ENCODE assay signal across 16 cellular contexts in the genomic region with DNA sequence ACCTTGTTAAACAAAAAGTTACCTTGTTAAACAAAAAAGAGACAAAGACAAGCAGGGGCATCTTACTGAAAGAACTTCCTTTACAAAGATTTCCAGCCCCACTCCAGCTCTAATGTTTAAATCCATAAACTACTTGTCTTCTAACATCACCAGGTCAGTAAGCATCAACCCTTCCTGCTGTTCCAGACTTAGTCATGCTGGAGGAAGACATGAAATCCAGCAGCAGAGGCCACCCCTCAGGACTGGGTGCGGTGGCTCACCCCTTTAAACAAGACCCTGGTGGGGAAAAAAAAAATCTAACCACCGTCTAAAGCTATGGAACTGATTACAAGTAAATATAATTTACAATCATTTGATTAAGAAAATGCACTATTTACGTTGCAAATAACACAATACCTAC. TPM values are rescaled to one million over a fixed set of nuclear protein-coding genes. Genes with fewer than 3 reads are reported as not detected.
A peak's percentile ranks its signal among the peaks of the same experiment; 100 is the strongest.
DNase-seq lines count a peak whose midpoint lies in the region; ATAC-seq and TF ChIP-seq lines count a peak whose summit lies in the region.
"Had no signal": no experiment of that assay in that cellular context is flagged by ENCODE, and none has a peak within 500 bp of the region (broad histone marks: within the 10 kb centered on the region; RNA-seq: fewer than 3 reads in every experiment).

No MANE protein-coding gene starts in this region.

- ATAC-seq in left ventricle myocardium superior (no peak), HG03457 (IDR thresholded peaks at IDR 0.05; ENCODE audit: unreplicated experiment) (no peak)
- ATAC-seq: HCT116 had no signal

- H3K36me3 ChIP-seq in right atrium auricular region = peaks cover 19% of the 10 kb centered on the region
- peaks cover 77% of the 10 kb centered on the region for H3K36me3 ChIP-seq in mesodermal cell (ENCODE audit: control insufficient read depth, insufficient read depth, low read length)

- H3K4me1 ChIP-seq in right atrium auricular region (peaks cover 0 to 14% of the 10 kb centered on the region in 2 donors), mesodermal cell (ENCODE audit: control insufficient read depth, insufficient read depth, low read length, poor library complexity, severe bottlenecking) (peaks cover 14% of the 10 kb centered on the region)
- H3K4me1 ChIP-seq: vagina had no signal

- H3K4me3 ChIP-seq in right atrium auricular region = no peak overlapping the region
- no peak overlapping the region for H3K4me3 ChIP-seq in mesodermal cell (ENCODE audit: extremely low read depth, insufficient read depth, low read length, poor library complexity, severe bottlenecking)
- H3K4me3 ChIP-seq: ascending aorta, skin epidermis, vagina had no signal

- H3K9me3 ChIP-seq in right atrium auricular region (no peaks in the 10 kb centered on the region), mesodermal cell (ENCODE audit: control insufficient read depth, low read length) (no peaks in the 10 kb centered on the region)
- H3K9me3 ChIP-seq: ascending aorta, vagina had no signal

- no peaks in the 10 kb centered on the region for H3K27me3 ChIP-seq in right atrium auricular region
- H3K27me3 ChIP-seq: ascending aorta, vagina had no signal

- no peak for TF ChIP-seq CTCF in right atrium auricular region (IDR thresholded peaks at IDR 0.05)

- WGBS in mesodermal cell (ENCODE audit: insufficient coverage in 2 of 2), 2 experiments = 83% methylated on average over 1 of the region's 3 CpGs; no CpG with 5 or more reads in 1 of the 2 experiments

- intact Hi-C loops in left ventricle myocardium superior (cut with micrococcal nuclease) = no loop called here

- H3K27ac ChIP-seq in right atrium auricular region = peak overlapping the region in 1 of 2 donors; percentile 41
- H3K27ac ChIP-seq in mesodermal cell (ENCODE audit: low read depth, low read length, severe bottlenecking) = peak overlapping the region; percentile 54
- H3K27ac ChIP-seq: ascending aorta, vagina had no signal

- DNase-seq in right atrium auricular region (ENCODE audit: low spot score) (peak; percentile 54), left ventricle myocardium superior (no peak), dedifferentiated amniotic fluid mesenchymal stem cell (ENCODE audit: extremely low spot score) (peak; percentile 29), HuH-7.5 (ENCODE audit: low spot score) (no peak), COR-L47 (lab: John Stamatoyannopoulos, UW) (no peak), NCI-H2227 treated with DMSO at 0.1 percent for 48 hours (lab: John Stamatoyannopoulos, UW) (no peak)
- DNase-seq: MV-4-11, naive B cell, NCI-H226 had no signal

RNA-seq across cellular contexts. Expression of gene PDCL, which starts 9.1 kb away (rescaled TPM):
- total RNA-seq in right atrium auricular region (10 to 100 TPM in 1 of 2 donors, 1 to 10 TPM in 1; 9.9 to 11.2 TPM), left ventricle myocardium superior (7.7 TPM)
- 21.9 TPM for polyA plus RNA-seq in mesodermal cell (2013, experiment 1 of 2)
- 21.7 TPM for polyA plus RNA-seq in mesodermal cell (2013, experiment 2 of 2)

RNA-seq across cellular contexts. Expression of gene OR1K1, which starts 19.4 kb away (rescaled TPM):
- total RNA-seq in right atrium auricular region (not detected), left ventricle myocardium superior (not detected)
- not detected for polyA plus RNA-seq in mesodermal cell (2013, experiment 1 of 2)
- not detected for polyA plus RNA-seq in mesodermal cell (2013, experiment 2 of 2)
- total RNA-seq: ascending aorta, G401, vagina had no signal

RNA-seq across cellular contexts. Expression of gene OR5C1, which starts 30.6 kb away (rescaled TPM):
- total RNA-seq in right atrium auricular region (not detected), left ventricle myocardium superior (not detected)
- not detected for polyA plus RNA-seq in mesodermal cell (2013, experiment 1 of 2)
- not detected for polyA plus RNA-seq in mesodermal cell (2013, experiment 2 of 2)
- total RNA-seq: ascending aorta, G401, vagina had no signal

Comparison
In these comparisons a context has a peak if more than half of its experiments do, and no peak if none do; other contexts are left out.
1. DNase-seq: peak in right atrium auricular region (single experiment) and dedifferentiated amniotic fluid mesenchymal stem cell (single experiment); none in left ventricle myocardium superior (single experiment), HuH-7.5 (single experiment), COR-L47 (single experiment) and NCI-H2227 treated with DMSO at 0.1 percent for 48 hours (single experiment).